8 cellular contexts compared by ENCODE assay signal in the genomic region with DNA sequence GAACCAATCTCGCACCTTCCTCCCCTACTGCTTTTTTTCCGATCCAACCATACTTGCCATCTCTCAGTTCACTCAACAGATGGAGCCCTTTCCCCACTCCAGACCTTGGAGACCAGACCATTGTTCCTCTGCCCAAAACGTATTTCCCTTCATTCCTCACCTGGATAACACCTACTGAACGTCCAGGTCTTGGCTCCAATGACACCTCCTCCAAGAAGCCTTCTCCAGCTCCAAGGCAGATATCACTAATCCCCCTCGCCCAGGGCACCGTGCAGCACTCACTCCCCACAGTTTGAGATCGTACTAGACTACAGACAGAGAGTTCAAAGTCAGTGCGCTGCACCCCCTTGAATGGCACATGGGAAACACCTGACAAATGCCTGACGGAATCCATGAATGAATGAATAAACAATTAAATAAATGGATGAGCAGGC. TPM values are rescaled to one million over a fixed set of nuclear protein-coding genes. Genes with fewer than 3 reads are reported as not detected.
A peak's percentile ranks its signal among the peaks of the same experiment; 100 is the strongest.
DNase-seq lines count a peak whose midpoint lies in the region; ATAC-seq and TF ChIP-seq lines count a peak whose summit lies in the region.

No MANE protein-coding gene starts in this region.

- POLR2A ChIA-PET in OCI-LY7 (lab: Charles Lee) = interaction anchor here (0.7 kb wide), 1 partner anchor 84 kb away, joined by 3 read pairs; no protein-coding TSS in a partner anchor

- intact Hi-C loops in OCI-LY7 (cut with micrococcal nuclease; ENCODE audit: unreplicated experiment) = loop anchor here (1.0 to 2.0 kb wide), 2 partner anchors 72 to 218 kb away; no protein-coding TSS in a partner anchor

- ATAC-seq in HG03571 (IDR thresholded peaks at IDR 0.05; ENCODE audit: unreplicated experiment) (no peak), GM21619 (IDR thresholded peaks at IDR 0.05; ENCODE audit: unreplicated experiment) (no peak)

- H3K9me3 ChIP-seq in OCI-LY7 (ENCODE audit: low read length) = no peaks in the 10 kb centered on the region
- no peaks in the 10 kb centered on the region for H3K9me3 ChIP-seq in osteoblast (ENCODE audit: low read depth, low read length)

- H3K36me3 ChIP-seq in OCI-LY7 (ENCODE audit: insufficient read depth, low read length) = no peaks in the 10 kb centered on the region
- no peaks in the 10 kb centered on the region for H3K36me3 ChIP-seq in osteoblast (ENCODE audit: insufficient read depth, low read length)

- H3K27me3 ChIP-seq in HL-60 (ENCODE audit: insufficient read depth, poor library complexity, severe bottlenecking) = peaks cover 6% of the 10 kb centered on the region
- H3K27me3 ChIP-seq in osteoblast (ENCODE audit: insufficient read depth, low read length) = peaks cover 15% of the 10 kb centered on the region

- no peaks in the 10 kb centered on the region for H3K9me2 ChIP-seq in OCI-LY7 (ENCODE audit: insufficient read depth, low read length)

- H3K27ac ChIP-seq in HL-60 (replicated peaks) (no peak overlapping the region), OCI-LY7 (ENCODE audit: low read depth, low read length, poor library complexity, severe bottlenecking) (no peak overlapping the region), osteoblast (ENCODE audit: low read depth, low read length) (no peak overlapping the region)

- CTCF ChIA-PET in OCI-LY7 (lab: Charles Lee; ENCODE audit: unreplicated experiment) = no interaction called here

- H3K4me3 ChIP-seq in HL-60 (replicated peaks; ENCODE audit: insufficient read depth, low read length) (no peak overlapping the region), OCI-LY7 (ENCODE audit: low read depth, low read length, poor library complexity, severe bottlenecking) (no peak overlapping the region), epithelial cell of proximal tubule (ENCODE audit: low read depth, low read length) (no peak overlapping the region), osteoblast (ENCODE audit: insufficient read depth, low read length) (no peak overlapping the region)

- no peaks in the 10 kb centered on the region for H4K20me1 ChIP-seq in OCI-LY7 (ENCODE audit: insufficient read depth, low read length)
- H4K20me1 ChIP-seq in osteoblast (ENCODE audit: insufficient read depth, low read length) = no peaks in the 10 kb centered on the region

- H3K79me2 ChIP-seq in OCI-LY7 (ENCODE audit: insufficient read depth, low read depth, low read length) (no peaks in the 10 kb centered on the region), osteoblast (ENCODE audit: insufficient read depth, low read length) (no peaks in the 10 kb centered on the region)

- no peak overlapping the region for H3K4me2 ChIP-seq in OCI-LY7 (ENCODE audit: low read length)
- H3K4me2 ChIP-seq in osteoblast (ENCODE audit: insufficient read depth, low read length) = no peak overlapping the region

- TF ChIP-seq CTCF in HL-60 (IDR thresholded peaks at IDR 0.05; ENCODE audit: insufficient read depth, low read length) = peak; percentile 35
- TF ChIP-seq CTCF in OCI-LY7 (conservative IDR thresholded peaks at IDR 0.05; ENCODE audit: low read length) = peak; percentile 78
- TF ChIP-seq CTCF in epithelial cell of proximal tubule (conservative IDR thresholded peaks at IDR 0.05; ENCODE audit: low read depth, low read length) = peak; percentile 77
- peak; percentile 74 for TF ChIP-seq CTCF in osteoblast (IDR thresholded peaks at IDR 0.05; ENCODE audit: extremely low read depth, low read depth, low read length)

- no peak overlapping the region for H2AFZ ChIP-seq in OCI-LY7 (ENCODE audit: low read length)
- H2AFZ ChIP-seq in osteoblast (ENCODE audit: low read length) = no peak overlapping the region

- BruUV-seq in OCI-LY7 (replicated peaks; lab: Mats Ljungman, UMichigan) = no TSS peak

- H3K4me1 ChIP-seq in OCI-LY7 (ENCODE audit: insufficient read depth, low read length, poor library complexity, severe bottlenecking) (peaks cover 9% of the 10 kb centered on the region), osteoblast (ENCODE audit: insufficient read depth, low read length) (no peaks in the 10 kb centered on the region)

- peak; percentile 71 for DNase-seq in DMS53 (lab: John Stamatoyannopoulos, UW)
- DNase-seq in HL-60 (ENCODE audit: low read depth in 1 of 2, low spot score in 1 of 2) = peak; percentile 10 to 27
- DNase-seq in OCI-LY7 (ENCODE audit: low spot score) = peak; percentile 57
- DNase-seq in epithelial cell of proximal tubule (ENCODE audit: low read depth) = no peak
- DNase-seq in osteoblast (ENCODE audit: insufficient read length, low spot score, missing footprints) = no peak
- DNase-seq in amniotic stem cell (lab: John Stamatoyannopoulos, UW) = no peak

RNA-seq across cellular contexts. Expression of a gene that starts 47.1 kb away (rescaled TPM):
- 53.8 and 61.4 TPM in 2 replicates for total RNA-seq in OCI-LY7 (2014; rRNA removed; shearing (Covaris generic))
- total RNA-seq in OCI-LY7 (2022) (187 and 203 TPM in 2 replicates), epithelial cell of proximal tubule (14.6 and 20.4 TPM in 2 replicates), osteoblast (24.8 and 27.9 TPM in 2 replicates)

Comparison
In these comparisons a context has a peak if more than half of its experiments do, and no peak if none do; other contexts are left out.
1. DNase-seq: peak in DMS53 (single experiment), HL-60 (2 of 2) and OCI-LY7 (single experiment); none in epithelial cell of proximal tubule (single experiment), osteoblast (single experiment) and amniotic stem cell (single experiment).
2. Peak in every context shown above with its lines, with median percentiles within 50 percentile points of each other: CTCF ChIP-seq.